Comparison of ENCODE assay signal across 1 cellular context in the genomic region with DNA sequence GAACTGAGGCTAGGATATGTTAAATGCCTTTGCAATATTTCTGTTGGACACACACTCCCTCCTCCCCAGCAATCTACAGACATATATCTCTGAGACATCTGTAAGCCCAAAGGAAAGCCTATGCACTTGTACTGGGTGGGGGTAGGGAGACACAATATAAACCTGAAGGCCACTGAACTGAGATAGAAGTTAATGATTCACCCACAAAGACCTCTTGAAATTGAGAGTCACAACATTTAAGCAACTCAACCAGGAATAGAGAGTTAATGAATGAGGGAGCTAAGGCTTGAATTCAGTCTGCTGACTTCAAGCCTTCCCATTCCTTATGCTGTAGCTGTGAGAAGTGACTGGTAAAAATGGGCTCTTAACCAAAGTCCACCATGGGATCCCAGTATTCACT.
TF ChIP-seq lines count a peak whose summit lies in the region.

No MANE protein-coding gene starts in this region.

TF ChIP-seq in A549, 52 proteins besides CTCF, POLR2A, EP300 and RAD21 (continued from another document):
- TF ChIP-seq, protein P1, sequence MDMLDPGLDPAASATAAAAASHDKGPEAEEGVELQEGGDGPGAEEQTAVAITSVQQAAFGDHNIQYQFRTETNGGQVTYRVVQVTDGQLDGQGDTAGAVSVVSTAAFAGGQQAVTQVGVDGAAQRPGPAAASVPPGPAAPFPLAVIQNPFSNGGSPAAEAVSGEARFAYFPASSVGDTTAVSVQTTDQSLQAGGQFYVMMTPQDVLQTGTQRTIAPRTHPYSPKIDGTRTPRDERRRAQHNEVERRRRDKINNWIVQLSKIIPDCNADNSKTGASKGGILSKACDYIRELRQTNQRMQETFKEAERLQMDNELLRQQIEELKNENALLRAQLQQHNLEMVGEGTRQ (IDR thresholded peaks at IDR 0.05), result no peak
- TF ChIP-seq CBX2 (IDR thresholded peaks at IDR 0.05; ENCODE audit: borderline replicate concordance, low read depth) (no peak), JUN (IDR thresholded peaks at IDR 0.05) (no peak), ZC3H11A (IDR thresholded peaks at IDR 0.05) (no peak)
- TF ChIP-seq, protein P2, sequence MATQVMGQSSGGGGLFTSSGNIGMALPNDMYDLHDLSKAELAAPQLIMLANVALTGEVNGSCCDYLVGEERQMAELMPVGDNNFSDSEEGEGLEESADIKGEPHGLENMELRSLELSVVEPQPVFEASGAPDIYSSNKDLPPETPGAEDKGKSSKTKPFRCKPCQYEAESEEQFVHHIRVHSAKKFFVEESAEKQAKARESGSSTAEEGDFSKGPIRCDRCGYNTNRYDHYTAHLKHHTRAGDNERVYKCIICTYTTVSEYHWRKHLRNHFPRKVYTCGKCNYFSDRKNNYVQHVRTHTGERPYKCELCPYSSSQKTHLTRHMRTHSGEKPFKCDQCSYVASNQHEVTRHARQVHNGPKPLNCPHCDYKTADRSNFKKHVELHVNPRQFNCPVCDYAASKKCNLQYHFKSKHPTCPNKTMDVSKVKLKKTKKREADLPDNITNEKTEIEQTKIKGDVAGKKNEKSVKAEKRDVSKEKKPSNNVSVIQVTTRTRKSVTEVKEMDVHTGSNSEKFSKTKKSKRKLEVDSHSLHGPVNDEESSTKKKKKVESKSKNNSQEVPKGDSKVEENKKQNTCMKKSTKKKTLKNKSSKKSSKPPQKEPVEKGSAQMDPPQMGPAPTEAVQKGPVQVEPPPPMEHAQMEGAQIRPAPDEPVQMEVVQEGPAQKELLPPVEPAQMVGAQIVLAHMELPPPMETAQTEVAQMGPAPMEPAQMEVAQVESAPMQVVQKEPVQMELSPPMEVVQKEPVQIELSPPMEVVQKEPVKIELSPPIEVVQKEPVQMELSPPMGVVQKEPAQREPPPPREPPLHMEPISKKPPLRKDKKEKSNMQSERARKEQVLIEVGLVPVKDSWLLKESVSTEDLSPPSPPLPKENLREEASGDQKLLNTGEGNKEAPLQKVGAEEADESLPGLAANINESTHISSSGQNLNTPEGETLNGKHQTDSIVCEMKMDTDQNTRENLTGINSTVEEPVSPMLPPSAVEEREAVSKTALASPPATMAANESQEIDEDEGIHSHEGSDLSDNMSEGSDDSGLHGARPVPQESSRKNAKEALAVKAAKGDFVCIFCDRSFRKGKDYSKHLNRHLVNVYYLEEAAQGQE (IDR thresholded peaks at IDR 0.05), result no peak
- TF ChIP-seq, protein P3, sequence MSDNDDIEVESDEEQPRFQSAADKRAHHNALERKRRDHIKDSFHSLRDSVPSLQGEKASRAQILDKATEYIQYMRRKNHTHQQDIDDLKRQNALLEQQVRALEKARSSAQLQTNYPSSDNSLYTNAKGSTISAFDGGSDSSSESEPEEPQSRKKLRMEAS (IDR thresholded peaks at IDR 0.05), result no peak
TF ChIP-seq in A549: peak in this region for 0.
